In genomic region chr1:109834951-109835350, GRCh38 we compare ENCODE assay signal across 33 cellular contexts.
"Had no signal": no experiment of that assay in that cellular context is flagged by ENCODE, and none has a peak within 500 bp of the region (broad histone marks: within the 10 kb centered on the region; RNA-seq: fewer than 3 reads in every experiment).

No MANE protein-coding gene starts in this region.

- H3K4me2 ChIP-seq: hepatocyte had no signal

- H3K4me3 ChIP-seq: coronary artery, dorsolateral prefrontal cortex, esophagus squamous epithelium, gastroesophageal sphincter, heart right ventricle, hepatocyte had no signal

- H3K4me1 Mint-ChIP-seq: activated CD4-positive, alpha-beta T cell treated with anti-CD3 and anti-CD28 coated beads, Interleukin-2, amount 10 ng/mL, durations not matched to agents 7 days and 5 days; activated T-helper 17 cell treated with anti-CD3 and anti-CD28 coated beads, Interleukin-2, amount 50 U/mL, for 72 hours; central memory CD8-positive, alpha-beta T cell; T-helper 17 cell had no signal

- H3K4me1 ChIP-seq: esophagus squamous epithelium, gastroesophageal sphincter had no signal

- H3K79me2 ChIP-seq: hepatocyte had no signal

- H3K27ac Mint-ChIP-seq: activated CD4-positive, alpha-beta memory T cell treated with anti-CD3 and anti-CD28 coated beads, Interleukin-2, amount 10 ng/mL, durations not matched to agents 7 days and 5 days; activated CD4-positive, alpha-beta T cell treated with anti-CD3 and anti-CD28 coated beads, Interleukin-2, amount 10 ng/mL, durations not matched to agents 7 days and 5 days; activated naive CD8-positive, alpha-beta T cell; activated T-helper 17 cell treated with anti-CD3 and anti-CD28 coated beads, Interleukin-2, amount 50 U/mL, for 72 hours; dendritic cell treated with granulocyte-macrophage colony-stimulating factor and Interleukin-4, amounts not matched to agents 40 ng/mL and 50 ng/mL, for 4 days; effector memory CD8-positive, alpha-beta T cell; T-helper 17 cell; T-helper 2 cell treated with Interferon-gamma antibody and Interleukin-4, amounts not matched to agents 5 μg/mL and 100 μg/mL, for 36 hours had no signal

- DNase-seq: activated CD4-positive, alpha-beta memory T cell treated with anti-CD3 and anti-CD28 coated beads, Interleukin-2, amount 10 ng/mL, durations not matched to agents 7 days and 5 days; activated CD4-positive, alpha-beta T cell treated with anti-CD3 and anti-CD28 coated beads for 1 hour; activated CD4-positive, alpha-beta T cell treated with anti-CD3 and anti-CD28 coated beads for 4 hours; activated CD4-positive, alpha-beta T cell treated with anti-CD3 and anti-CD28 coated beads, Interleukin-2, amount 10 ng/mL, durations not matched to agents 7 days and 5 days; activated CD4-positive, alpha-beta T cell treated with anti-CD3 and anti-CD28 coated beads, Interleukin-2, amount 50 U/mL, for 4 hours; activated effector memory CD4-positive, alpha-beta T cell treated with Interleukin-2 at 50 U/mL for 16 hours; activated gamma-delta T cell treated with Interleukin-2 at 50 U/mL for 16 hours; activated naive CD4-positive, alpha-beta T cell treated with anti-CD3 and anti-CD28 coated beads, Interleukin-2, amount 50 U/mL, for 16 hours; activated naive CD4-positive, alpha-beta T cell treated with Interleukin-2 at 50 U/mL for 16 hours; activated T-cell treated with anti-CD3 and anti-CD28 coated beads, Interleukin-2, amount 50 U/mL, for 4 hours; amniotic stem cell; anterior cingulate cortex; brain microvascular endothelial cell; dorsolateral prefrontal cortex; effector memory CD8-positive, alpha-beta T cell; esophagus squamous epithelium; foreskin melanocyte; heart right ventricle; T-helper 17 cell; T1000 had no signal

- H3K4me3 Mint-ChIP-seq: activated CD4-positive, alpha-beta memory T cell treated with anti-CD3 and anti-CD28 coated beads, Interleukin-2, amount 10 ng/mL, durations not matched to agents 7 days and 5 days; activated CD4-positive, alpha-beta T cell treated with anti-CD3 and anti-CD28 coated beads, Interleukin-2, amount 10 ng/mL, durations not matched to agents 7 days and 5 days; activated naive CD8-positive, alpha-beta T cell; activated T-cell treated with anti-CD3 and anti-CD28 coated beads, Interleukin-2, amount 50 U/mL, for 4 hours; activated T-helper 17 cell treated with anti-CD3 and anti-CD28 coated beads, Interleukin-2, amount 50 U/mL, for 72 hours; central memory CD8-positive, alpha-beta T cell; dendritic cell treated with granulocyte-macrophage colony-stimulating factor and Interleukin-4, amounts not matched to agents 40 ng/mL and 50 ng/mL, for 4 days; effector memory CD8-positive, alpha-beta T cell; T-helper 17 cell; T-helper 2 cell treated with Interferon-gamma antibody and Interleukin-4, amounts not matched to agents 5 μg/mL and 100 μg/mL, for 36 hours had no signal

- H2AFZ ChIP-seq: hepatocyte had no signal

- H3K27ac ChIP-seq: brain microvascular endothelial cell, coronary artery, dorsolateral prefrontal cortex, epithelial cell of prostate, esophagus squamous epithelium, gastroesophageal sphincter, heart right ventricle, hepatocyte had no signal

- H3K9me3 Mint-ChIP-seq: activated T-helper 17 cell treated with anti-CD3 and anti-CD28 coated beads, Interleukin-2, amount 50 U/mL, for 72 hours; central memory CD8-positive, alpha-beta T cell had no signal

- H3K27me3 Mint-ChIP-seq: activated naive CD8-positive, alpha-beta T cell; T-helper 17 cell had no signal

- H3K27me3 ChIP-seq: brain microvascular endothelial cell, dorsolateral prefrontal cortex, esophagus squamous epithelium, gastroesophageal sphincter, heart right ventricle, hepatocyte had no signal

- FAIRE-seq: astrocyte, bronchial epithelial cell, endometrium, endothelial cell of umbilical vein had no signal

- H3K9me3 ChIP-seq: esophagus squamous epithelium, gastroesophageal sphincter had no signal

- ATAC-seq: activated T-cell treated with anti-CD3 and anti-CD28 coated beads, Interleukin-2, amount 50 U/mL, for 4 hours; activated T-helper 17 cell treated with anti-CD3 and anti-CD28 coated beads, Interleukin-2, amount 50 U/mL, for 72 hours; effector memory CD8-positive, alpha-beta T cell; gastroesophageal sphincter; heart right ventricle; T-helper 17 cell had no signal

- H3K36me3 ChIP-seq: brain microvascular endothelial cell, esophagus squamous epithelium, gastroesophageal sphincter, heart right ventricle had no signal
